ENCODE assay signal across 8 cellular contexts in the genomic region with DNA sequence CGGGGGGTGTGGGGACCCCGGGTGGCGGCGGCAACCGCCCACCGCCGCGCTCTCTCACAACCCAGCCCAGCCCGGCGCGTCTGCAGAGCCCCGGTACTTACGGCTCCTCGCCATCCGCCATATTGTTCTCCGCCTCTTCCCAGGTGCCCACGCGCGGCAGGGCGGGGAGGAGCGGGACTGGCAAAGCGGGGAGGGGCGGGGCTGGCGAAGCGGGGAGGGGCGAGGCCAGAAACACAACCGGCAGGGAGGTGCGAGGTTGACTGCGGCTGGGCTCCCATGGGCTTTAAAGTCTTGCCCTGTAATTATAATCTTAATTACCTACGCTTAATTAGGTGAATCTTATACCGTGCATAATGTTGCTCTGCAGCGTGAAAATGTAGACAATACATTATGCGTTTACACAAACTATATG. TPM values are rescaled to one million over a fixed set of nuclear protein-coding genes. Genes with fewer than 3 reads are reported as not detected.
A peak's percentile ranks its signal among the peaks of the same experiment; 100 is the strongest.
DNase-seq lines count a peak whose midpoint lies in the region; ATAC-seq and TF ChIP-seq lines count a peak whose summit lies in the region.

A gene (minus strand): TSS at position 133 of the 412 bp plus-strand sequence. CDS start 12 bp downstream, at position 121.

- peak within 1 kb of the TSS; percentile 82 for H3K4me3 ChIP-seq in iPS-20b (ENCODE audit: low read length)
- H3K4me3 ChIP-seq in skeletal muscle tissue (ENCODE audit: low read length in 3 of 3) = peak within 1 kb of the TSS; percentile 72 to 78 (median 75)

- no peak for TF ChIP-seq CTCF in VCaP (conservative IDR thresholded peaks at IDR 0.05)

- H3K27ac ChIP-seq in VCaP = peak within 1 kb of the TSS; percentile 89
- H3K27ac ChIP-seq in iPS-20b (ENCODE audit: low read length) = no peak within 1 kb of the TSS
- H3K27ac ChIP-seq in skeletal muscle tissue (ENCODE audit: low read depth, low read length) = peak within 1 kb of the TSS; percentile 25

- DNase-seq in NCI-H1694 treated with DMSO at 0.1 percent for 48 hours (lab: John Stamatoyannopoulos, UW) (peak; percentile 37), NCI-H1694 (lab: John Stamatoyannopoulos, UW) (no peak), NCI-H2171 treated with DMSO at 0.1 percent for 48 hours (lab: John Stamatoyannopoulos, UW) (peak; percentile 78), T47D (ENCODE audit: low read depth in 1 of 2, low spot score in 1 of 2) (peak; percentile 14 to 86)

- no peaks in the 10 kb centered on the region for H3K27me3 ChIP-seq in iPS-20b (ENCODE audit: insufficient read depth, low read length)
- H3K27me3 ChIP-seq in skeletal muscle tissue (ENCODE audit: control insufficient read depth in 3 of 3, insufficient read depth in 3 of 3, low read length in 3 of 3) = no peaks in the 10 kb centered on the region

- H3K36me3 ChIP-seq in iPS-20b (ENCODE audit: insufficient read depth, low read depth, low read length) (no peaks in the 10 kb centered on the region), skeletal muscle tissue (ENCODE audit: control insufficient read depth in 3 of 3, insufficient read depth in 3 of 3, low read length in 3 of 3) (peaks cover 0 to 4% (median 3%) of the 10 kb centered on the region in 3 donors)

- in situ Hi-C loops in T47D (cut with HindIII; ENCODE audit: low pct_unique_long_range_greater_than_20kb, low sequenced_read_pairs) = no loop called here

- peak within 1 kb of the TSS; percentile 75 for H3K9ac ChIP-seq in iPS-20b (ENCODE audit: low read depth, low read length)
- peak within 1 kb of the TSS; percentile 73 to 79 (median 76) for H3K9ac ChIP-seq in skeletal muscle tissue (ENCODE audit: low read depth in 1 of 3, low read length in 3 of 3)

- H3K4me1 ChIP-seq in iPS-20b (ENCODE audit: insufficient read depth, low read length) = peaks cover 16% of the 10 kb centered on the region
- peaks cover 43 to 50% (median 49%) of the 10 kb centered on the region in 3 donors for H3K4me1 ChIP-seq in skeletal muscle tissue (ENCODE audit: control insufficient read depth in 3 of 3, insufficient read depth in 3 of 3, low read length in 3 of 3)

- H3K9me3 ChIP-seq in iPS-20b (ENCODE audit: insufficient read depth, low read depth, low read length) (no peaks in the 10 kb centered on the region), skeletal muscle tissue (ENCODE audit: control insufficient read depth in 3 of 3, low read length in 3 of 3) (no peaks in the 10 kb centered on the region)

- peak; percentile 55 for ATAC-seq in HG03045 (IDR thresholded peaks at IDR 0.05; ENCODE audit: unreplicated experiment)

RNA-seq across cellular contexts. Expression of the gene that starts here (rescaled TPM):
- total RNA-seq in skeletal muscle tissue = 48.5 TPM
